In the genomic region with DNA sequence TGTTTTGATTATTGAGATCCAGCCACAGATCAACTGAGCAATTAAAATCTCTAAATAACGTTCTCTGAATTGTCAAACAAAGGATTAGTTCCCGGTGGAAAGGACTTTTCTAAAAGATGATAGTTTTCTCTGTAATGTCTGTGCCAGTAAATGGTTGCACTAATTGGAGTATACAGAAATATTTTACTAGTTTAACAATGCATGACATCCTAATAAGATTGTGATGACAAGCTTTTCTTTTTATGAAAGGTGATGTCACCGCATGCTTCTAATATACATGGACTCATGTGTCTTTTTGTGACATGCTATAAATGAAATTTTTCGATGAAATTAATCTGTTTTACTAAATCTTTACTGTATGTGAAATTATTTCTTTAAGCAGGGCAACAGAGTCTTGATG, we compare ENCODE assay signal across 27 cellular contexts.
"Had no signal": no experiment of that assay in that cellular context is flagged by ENCODE, and none has a peak within 500 bp of the region (broad histone marks: within the 10 kb centered on the region; RNA-seq: fewer than 3 reads in every experiment).

No MANE protein-coding gene starts in this region.

- H3K36me3 ChIP-seq: brain microvascular endothelial cell, esophagus muscularis mucosa had no signal

- ATAC-seq: activated CD8-positive, alpha-beta T cell treated with anti-CD3 and anti-CD28 coated beads for 36 hours; activated T-cell treated with anti-CD3 and anti-CD28 coated beads, Interleukin-2, amount 50 U/mL, for 4 hours; activated T-helper 17 cell treated with anti-CD3 and anti-CD28 coated beads, Interleukin-2, amount 50 U/mL, for 72 hours; WTC11 had no signal

- DNase-seq: activated CD4-positive, alpha-beta T cell treated with anti-CD3 and anti-CD28 coated beads for 1 hour; activated CD4-positive, alpha-beta T cell treated with anti-CD3 and anti-CD28 coated beads for 48 hours; activated CD4-positive, alpha-beta T cell treated with anti-CD3 and anti-CD28 coated beads, Interleukin-2, amount 50 U/mL, for 1 hour; activated CD4-positive, alpha-beta T cell treated with anti-CD3 and anti-CD28 coated beads, Interleukin-2, amount 50 U/mL, for 48 hours; activated CD8-positive, alpha-beta memory T cell treated with anti-CD3 and anti-CD28 coated beads for 24 hours; activated CD8-positive, alpha-beta T cell treated with anti-CD3 and anti-CD28 coated beads for 36 hours; activated effector memory CD4-positive, alpha-beta T cell treated with Interleukin-2 at 50 U/mL for 16 hours; activated gamma-delta T cell treated with Interleukin-2 at 50 U/mL for 16 hours; activated naive CD4-positive, alpha-beta T cell treated with anti-CD3 and anti-CD28 coated beads, Interleukin-2, amount 50 U/mL, for 16 hours; activated naive CD4-positive, alpha-beta T cell treated with Interleukin-2 at 50 U/mL for 16 hours; activated T-cell treated with anti-CD3 and anti-CD28 coated beads, Interleukin-2, amount 50 U/mL, for 4 hours; amniotic stem cell; anterior cingulate cortex; brain microvascular endothelial cell; dorsolateral prefrontal cortex; effector memory CD4-positive, alpha-beta T cell; endodermal cell; erythroblast; head of caudate nucleus; T-helper 2 cell had no signal

- H3K9me3 ChIP-seq: esophagus muscularis mucosa had no signal

- H3K27me3 ChIP-seq: brain microvascular endothelial cell, dorsolateral prefrontal cortex, esophagus muscularis mucosa had no signal

- H3K27ac ChIP-seq: brain microvascular endothelial cell, coronary artery, dorsolateral prefrontal cortex, esophagus muscularis mucosa had no signal

- H3K4me1 ChIP-seq: esophagus muscularis mucosa had no signal

- H3K4me3 ChIP-seq: coronary artery, dorsolateral prefrontal cortex, esophagus muscularis mucosa had no signal

- FAIRE-seq: astrocyte, bronchial epithelial cell, frontal cortex had no signal
